14 cellular contexts compared by ENCODE assay signal in genomic region chr11:126700773-126701554, GRCh38.
DNase-seq lines count a peak whose midpoint lies in the region; ATAC-seq and TF ChIP-seq lines count a peak whose summit lies in the region.
"Had no signal": no experiment of that assay in that cellular context is flagged by ENCODE, and none has a peak within 500 bp of the region (broad histone marks: within the 10 kb centered on the region; RNA-seq: fewer than 3 reads in every experiment).

No MANE protein-coding gene starts in this region.

- no peaks in the 10 kb centered on the region for H3K9me3 ChIP-seq in neural cell (ENCODE audit: low read length)
- H3K9me3 ChIP-seq: suprapubic skin had no signal

- H3K9ac ChIP-seq in neural cell (ENCODE audit: low read length) = peak overlapping the region; percentile 58

- peak overlapping the region; percentile 9 for H3K4me3 ChIP-seq in neural cell (ENCODE audit: low read length)
- H3K4me3 ChIP-seq: suprapubic skin had no signal

- H2AFZ ChIP-seq in neural cell (ENCODE audit: low read depth, low read length) = no peak overlapping the region

- no peak for TF ChIP-seq CTCF in neural cell (IDR thresholded peaks at IDR 0.05; ENCODE audit: poor library complexity, severe bottlenecking)

- H3K4me2 ChIP-seq in neural cell (ENCODE audit: low read length) = peak overlapping the region; percentile 23

- DNase-seq in DMS 273 (lab: John Stamatoyannopoulos, UW; ENCODE audit: unreplicated experiment) (no peak), posterior vena cava (ENCODE audit: low spot score) (no peak), amniotic stem cell (lab: John Stamatoyannopoulos, UW) (no peak), NCI-H524 (lab: John Stamatoyannopoulos, UW) (no peak)
- DNase-seq: CD4-positive, alpha-beta memory T cell; NCI-H1092 treated with DMSO at 0.1 percent for 48 hours; occipital lobe; stimulated activated CD4-positive, alpha-beta T cell treated with anti-CD3 and anti-CD28 coated beads, Interleukin-4, amount 100 ng/mL, for 4 hours; T-helper 17 cell had no signal

- TF ChIP-seq RAD21 in neural cell (conservative IDR thresholded peaks at IDR 0.05) = peak; percentile 20

- intact Hi-C loops in posterior vena cava (cut with DNase I) = no loop called here

- H3F3A ChIP-seq in neural cell (ENCODE audit: insufficient read depth, low read length, poor library complexity, severe bottlenecking) = peaks cover 3% of the 10 kb centered on the region

- H4K20me1 ChIP-seq in neural cell (ENCODE audit: insufficient read depth) = no peaks in the 10 kb centered on the region

- no peaks in the 10 kb centered on the region for H3K79me2 ChIP-seq in neural cell (replicated peaks; ENCODE audit: insufficient read depth, low read length)

- ATAC-seq in GM18517 (IDR thresholded peaks at IDR 0.05; ENCODE audit: unreplicated experiment) (peak; percentile 66), GM21529 (IDR thresholded peaks at IDR 0.05; ENCODE audit: unreplicated experiment) (peak; percentile 78), HG03520 (IDR thresholded peaks at IDR 0.05; ENCODE audit: unreplicated experiment) (peak; percentile 80)
- ATAC-seq: T-helper 17 cell had no signal

- H3K36me3 ChIP-seq in neural cell (ENCODE audit: insufficient read depth, low read length) = no peaks in the 10 kb centered on the region
- H3K36me3 ChIP-seq: suprapubic skin had no signal

- no peaks in the 10 kb centered on the region for H3K9me2 ChIP-seq in neural cell (ENCODE audit: insufficient read depth, low read length)

- no peaks in the 10 kb centered on the region for H3K27me3 ChIP-seq in neural cell (ENCODE audit: insufficient read depth, low read depth, low read length)
- H3K27me3 ChIP-seq: suprapubic skin had no signal

- peak; percentile 91 for TF ChIP-seq EP300 in neural cell (conservative IDR thresholded peaks at IDR 0.05; ENCODE audit: poor library complexity, severe bottlenecking)

- peak overlapping the region; percentile 82 for H3K27ac ChIP-seq in neural cell (ENCODE audit: low read length)
- H3K27ac ChIP-seq: suprapubic skin had no signal

TF ChIP-seq in neural cell, 6 proteins besides CTCF, POLR2A, EP300 and RAD21:
- TF ChIP-seq REST (IDR thresholded peaks at IDR 0.05; ENCODE audit: borderline replicate concordance) (peak; percentile 47), SMC3 (conservative IDR thresholded peaks at IDR 0.05; ENCODE audit: poor library complexity) (no peak), POLR2AphosphoS5 (IDR thresholded peaks at IDR 0.05) (peak; percentile 86)
